ENCODE assay signal across 9 cellular contexts in the genomic region with DNA sequence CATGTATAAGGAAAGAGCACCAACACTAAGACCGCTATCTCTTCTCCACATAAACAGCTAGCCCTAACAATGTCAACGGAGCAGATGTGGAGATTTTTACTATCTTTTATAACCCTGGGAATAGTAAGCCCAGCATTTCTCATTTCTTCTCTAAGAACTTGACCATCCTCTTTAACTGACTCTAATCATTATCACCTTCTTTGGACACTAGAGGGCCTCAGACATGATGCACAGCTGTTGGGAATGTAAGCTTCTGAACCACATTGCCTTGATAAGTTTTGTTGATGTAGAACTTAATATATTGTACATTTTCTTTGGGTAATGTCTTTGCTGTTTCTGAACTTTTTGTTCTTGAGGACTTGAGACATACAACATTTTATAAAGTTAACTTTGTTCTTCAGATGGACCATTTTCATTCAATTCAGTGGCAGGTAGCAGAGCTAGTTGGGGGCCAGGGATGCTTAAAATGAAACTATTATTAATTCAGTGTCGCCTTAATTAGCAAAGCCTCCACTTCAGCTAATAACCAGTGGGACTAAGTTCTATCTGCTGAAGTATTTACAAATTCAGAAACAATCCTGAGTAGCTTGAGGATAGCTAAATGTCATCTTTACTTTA. TPM values are rescaled to one million over a fixed set of nuclear protein-coding genes. Genes with fewer than 3 reads are reported as not detected.
A peak's percentile ranks its signal among the peaks of the same experiment; 100 is the strongest.
DNase-seq lines count a peak whose midpoint lies in the region; ATAC-seq, FAIRE-seq and TF ChIP-seq lines count a peak whose summit lies in the region.
"Had no signal": no experiment of that assay in that cellular context is flagged by ENCODE, and none has a peak within 500 bp of the region (broad histone marks: within the 10 kb centered on the region; RNA-seq: fewer than 3 reads in every experiment).

No MANE protein-coding gene starts in this region.

- no peak overlapping the region for H3K4me2 ChIP-seq in keratinocyte (ENCODE audit: control insufficient read depth, extremely low read depth, insufficient read depth, low read depth, low read length)

- no peak overlapping the region for H3K9ac ChIP-seq in keratinocyte (ENCODE audit: control insufficient read depth, extremely low read depth, insufficient read depth, low read length)

- in situ Hi-C loops in astrocyte of the spinal cord (cut with HindIII; ENCODE audit: low sequenced_read_pairs), result no loop called here

- no peaks in the 10 kb centered on the region for H3K27me3 ChIP-seq in keratinocyte (ENCODE audit: control insufficient read depth, extremely low read depth, insufficient read depth, low read length)
- H3K27me3 ChIP-seq in thyroid gland, result no peaks in the 10 kb centered on the region

- H2AFZ ChIP-seq in keratinocyte (ENCODE audit: control insufficient read depth, low read length), result no peak overlapping the region

- FAIRE-seq in D721Med (lab: Jason Lieb, UNC) (peak; percentile 76), keratinocyte (lab: Jason Lieb, UNC) (peak; percentile 93)

- H3K27ac ChIP-seq in keratinocyte (ENCODE audit: control insufficient read depth, insufficient read depth, low read length) (no peak overlapping the region), thyroid gland (no peak overlapping the region)

- no peak for TF ChIP-seq POLR2A in thyroid gland (IDR thresholded peaks at IDR 0.05)

- WGBS in thyroid gland, 2 donors, result 57 to 64% methylated on average over 3 of the region's 3 CpGs

- intact Hi-C loops in thyroid gland (cut with DNase I), result no loop called here

- H3K9me3 ChIP-seq in keratinocyte (ENCODE audit: control insufficient read depth, low read depth, low read length) (no peaks in the 10 kb centered on the region), thyroid gland (no peaks in the 10 kb centered on the region)

- no peaks in the 10 kb centered on the region for H4K20me1 ChIP-seq in keratinocyte (ENCODE audit: control insufficient read depth, extremely low read depth, insufficient read depth, low read length)

- TF ChIP-seq CTCF in D721Med (IDR thresholded peaks at IDR 0.05; ENCODE audit: insufficient read depth, missing control alignments) (peak; percentile 79), astrocyte of the spinal cord (IDR thresholded peaks at IDR 0.05; ENCODE audit: low read depth, low read length) (peak; percentile 79), keratinocyte (optimal IDR thresholded peaks at IDR 0.05 in 1 of 3, IDR thresholded peaks at IDR 0.05 in 1 of 3, conservative IDR thresholded peaks at IDR 0.05 in 1 of 3; ENCODE audit: extremely low read depth in 1 of 3, insufficient read depth in 2 of 3, low read length in 3 of 3) (peak in 2 of 3 experiments; percentile 58 to 74), thyroid gland (IDR thresholded peaks at IDR 0.05) (peak; percentile 14 to 74 (median 60)), omental fat pad (IDR thresholded peaks at IDR 0.05) (no peak)

- H3K9me1 ChIP-seq in keratinocyte (ENCODE audit: control insufficient read depth, extremely low read depth, insufficient read depth, low read length), result no peaks in the 10 kb centered on the region

- ATAC-seq in GM19324 (IDR thresholded peaks at IDR 0.05; ENCODE audit: low FRiP score, unreplicated experiment) (peak; percentile 85), HG03175 (IDR thresholded peaks at IDR 0.05; ENCODE audit: unreplicated experiment) (peak; percentile 92), omental fat pad (ENCODE audit: low FRiP score) (no peak)

- H3K79me2 ChIP-seq in keratinocyte (ENCODE audit: control insufficient read depth, insufficient read depth, low read length), result no peaks in the 10 kb centered on the region

- dilution Hi-C loops in keratinocyte (cut with MboI; ENCODE audit: extremely low pct_ligation_motif_present, low sequenced_read_pairs), result no loop called here

- no peak overlapping the region for H3K4me3 ChIP-seq in astrocyte of the spinal cord (ENCODE audit: low read depth, low read length)
- H3K4me3 ChIP-seq in keratinocyte (ENCODE audit: control insufficient read depth in 2 of 3, extremely low read depth in 1 of 3, insufficient read depth in 2 of 3, low read depth in 1 of 3, low read length in 3 of 3), result no peak overlapping the region
- no peak overlapping the region for H3K4me3 ChIP-seq in thyroid gland (replicated peaks in 1 of 3)

- DNase-seq in D721Med (ENCODE audit: insufficient read length, low spot score), result no peak
- peak; percentile 51 for DNase-seq in NCI-H2227 (lab: John Stamatoyannopoulos, UW; ENCODE audit: unreplicated experiment)
- DNase-seq in astrocyte of the spinal cord (ENCODE audit: low read depth, low spot score), result peak; percentile 80
- DNase-seq in keratinocyte (ENCODE audit: low read depth, low spot score), result no peak
- DNase-seq in thyroid gland, result no peak
- no peak for DNase-seq in omental fat pad (ENCODE audit: low spot score)

- peaks cover 0 to 9% of the 10 kb centered on the region in 2 experiments for H3K36me3 ChIP-seq in keratinocyte (ENCODE audit: control insufficient read depth in 2 of 2, extremely low read depth in 1 of 2, insufficient read depth in 2 of 2, low read length in 2 of 2)
- H3K36me3 ChIP-seq in thyroid gland, result peaks cover 5 to 20% of the 10 kb centered on the region in 2 donors

- H3K4me1 ChIP-seq in keratinocyte (ENCODE audit: control insufficient read depth, extremely low read depth, insufficient read depth, low read length) (no peaks in the 10 kb centered on the region), thyroid gland (no peaks in the 10 kb centered on the region)

RNA-seq across cellular contexts. Expression of gene TAGLN3, which starts 9.6 kb away (rescaled TPM):
- 6.4 to 8.9 TPM (median 8.5 TPM) in 3 replicates for polyA plus RNA-seq in keratinocyte
- polyA plus RNA-seq in keratinocyte (2011; ENCODE audit: low read depth), result 1.9 TPM
- polyA plus RNA-seq in keratinocyte (2011; cell fraction: cytosol; rRNA removed), result 4.2 and 4.3 TPM in 2 replicates
- 4.6 and 5.7 TPM in 2 replicates for polyA plus RNA-seq in keratinocyte (2011; cell fraction: nucleus; rRNA removed)
- 2.4 and 5.7 TPM in 2 replicates for polyA plus RNA-seq in keratinocyte (2012; ENCODE audit: low replicate concordance)
- polyA minus RNA-seq in keratinocyte, result 2.5 to 6.7 TPM (median 2.5 TPM) in 3 replicates
- not detected for polyA minus RNA-seq in keratinocyte (2011; cell fraction: cytosol; rRNA and poly(A)+ RNA removed)
- 5.9 and 8.8 TPM in 2 replicates for polyA minus RNA-seq in keratinocyte (2011; cell fraction: nucleus; rRNA and poly(A)+ RNA removed)
- total RNA-seq in thyroid gland (1 to 10 TPM in 1 of 4 donors, under 1 TPM in 1, not detected in 2; 0.22 to 2.6 TPM), omental fat pad (under 1 TPM in 1 of 4 donors, not detected in 3; 0.65 TPM)

RNA-seq across cellular contexts. Expression of gene ABHD10, which starts 10.3 kb away (rescaled TPM):
- polyA plus RNA-seq in keratinocyte, result 12.0 to 22.2 TPM (median 13.2 TPM) in 3 replicates
- 3.9 TPM for polyA plus RNA-seq in keratinocyte (2011; ENCODE audit: low read depth)
- polyA plus RNA-seq in keratinocyte (2011; cell fraction: cytosol; rRNA removed), result 6.9 and 15.9 TPM in 2 replicates
- polyA plus RNA-seq in keratinocyte (2011; cell fraction: nucleus; rRNA removed), result 12.9 and 17.7 TPM in 2 replicates
- polyA plus RNA-seq in keratinocyte (2012; ENCODE audit: low replicate concordance), result 7.6 and 11.3 TPM in 2 replicates
- polyA minus RNA-seq in keratinocyte, result 1.7 to 17.9 TPM (median 8.0 TPM) in 3 replicates
- 16.1 TPM for polyA minus RNA-seq in keratinocyte (2011; cell fraction: cytosol; rRNA and poly(A)+ RNA removed)
- 10.8 and 40.9 TPM in 2 replicates for polyA minus RNA-seq in keratinocyte (2011; cell fraction: nucleus; rRNA and poly(A)+ RNA removed)
- total RNA-seq in thyroid gland (10 to 100 TPM; 40.8 to 54.9 (median 50.6) TPM), omental fat pad (10 to 100 TPM in 3 of 4 donors, 1 to 10 TPM in 1; 9.5 to 27.4 (median 17.3) TPM)

RNA-seq across cellular contexts. Expression of gene TMPRSS7, which starts 45.4 kb away (rescaled TPM):
- polyA plus RNA-seq in keratinocyte, result 0.02 to 0.18 TPM (median 0.08 TPM) in 3 replicates
- not detected for polyA plus RNA-seq in keratinocyte (2011; ENCODE audit: low read depth)
- polyA plus RNA-seq in keratinocyte (2011; cell fraction: cytosol; rRNA removed), result 0.04 and 0.05 TPM in 2 replicates
- polyA plus RNA-seq in keratinocyte (2011; cell fraction: nucleus; rRNA removed), result 0.18 and 0.21 TPM in 2 replicates
- polyA plus RNA-seq in keratinocyte (2012; ENCODE audit: low replicate concordance), result 0.05 and 0.14 TPM in 2 replicates
- 0.26 TPM in 1 of 3 replicates, not detected in the others for polyA minus RNA-seq in keratinocyte
- polyA minus RNA-seq in keratinocyte (2011; cell fraction: cytosol; rRNA and poly(A)+ RNA removed), result not detected
- 0.23 and 0.32 TPM in 2 replicates for polyA minus RNA-seq in keratinocyte (2011; cell fraction: nucleus; rRNA and poly(A)+ RNA removed)
- total RNA-seq in thyroid gland (under 1 TPM in 1 of 4 donors, not detected in 3; 0.11 TPM), omental fat pad (not detected)
- total RNA-seq: T-helper 2 cell treated with Interferon-gamma antibody and Interleukin-4, amounts not matched to agents 100 ng/mL and 5 ng/mL, for 36 hours had no signal

Comparison
In these comparisons a context has a peak if more than half of its experiments do, and no peak if none do; other contexts are left out.
1. DNase-seq: peak in NCI-H2227 (single experiment) and astrocyte of the spinal cord (single experiment); none in D721Med (single experiment), keratinocyte (single experiment), thyroid gland (0 of 2) and omental fat pad (single experiment).
2. CTCF ChIP-seq: peak in D721Med (single experiment), astrocyte of the spinal cord (single experiment), keratinocyte (2 of 3) and thyroid gland (6 of 6); none in omental fat pad (0 of 3).